ENCODE assay signal across 20 cellular contexts in the genomic region with DNA sequence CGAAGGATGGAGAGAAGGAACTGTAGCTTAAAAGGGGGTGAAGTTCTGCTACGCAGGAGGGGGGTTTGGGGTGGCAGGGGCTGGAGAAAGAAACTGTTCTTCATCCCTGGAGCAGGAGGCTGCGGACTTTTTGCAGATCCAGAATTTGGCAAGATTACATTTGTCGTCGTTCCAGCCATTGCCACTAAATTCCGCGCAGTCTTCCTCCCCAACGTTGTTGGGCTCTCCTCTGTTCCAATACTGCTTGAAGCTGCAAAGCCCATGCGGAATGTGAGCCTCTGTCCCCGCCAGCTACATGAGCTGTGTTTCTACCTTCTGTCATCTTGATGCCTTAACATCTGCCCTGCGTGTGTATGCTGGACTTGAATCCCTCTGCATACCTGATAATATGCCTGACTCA. TPM values are rescaled to one million over a fixed set of nuclear protein-coding genes. Genes with fewer than 3 reads are reported as not detected.
DNase-seq lines count a peak whose midpoint lies in the region; ATAC-seq, FAIRE-seq and TF ChIP-seq lines count a peak whose summit lies in the region.
"Had no signal": no experiment of that assay in that cellular context is flagged by ENCODE, and none has a peak within 500 bp of the region (broad histone marks: within the 10 kb centered on the region; RNA-seq: fewer than 3 reads in every experiment).

No MANE protein-coding gene starts in this region.

- H3K9me2 ChIP-seq in Karpas-422 (replicated peaks; ENCODE audit: insufficient read depth, low read length): no peaks in the 10 kb centered on the region

- H3K4me1 Mint-ChIP-seq in stimulated activated memory B cell treated with anti-CD40 and anti-IgM and Interleukin-4, amounts not matched to agents 10 μg/mL and 1 μg/mL and 100 μg/mL, for 72 hours: peaks cover 69% of the 10 kb centered on the region
- peaks cover 0 to 27% (median 7%) of the 10 kb centered on the region in 4 donors for H3K4me1 Mint-ChIP-seq in naive thymus-derived CD8-positive, alpha-beta T cell

- no peak overlapping the region for H2AFZ ChIP-seq in Karpas-422 (ENCODE audit: low read length)
- H2AFZ ChIP-seq: GM23338 had no signal

- no peaks in the 10 kb centered on the region for H4K20me1 ChIP-seq in Karpas-422 (ENCODE audit: insufficient read depth, low read depth, low read length)

- no peak for FAIRE-seq in kidney (lab: Jason Lieb, UNC)

- DNase-seq in DMS 273 treated with DMSO at 0.1 percent for 48 hours (lab: John Stamatoyannopoulos, UW) (peak; percentile 22), NCI-H82 treated with DMSO at 0.1 percent for 48 hours (lab: John Stamatoyannopoulos, UW; ENCODE audit: unreplicated experiment) (peak; percentile 30), kidney (peak; percentile 39), left ventricle myocardium inferior (no peak), Karpas-422 (no peak)
- DNase-seq in naive thymus-derived CD8-positive, alpha-beta T cell: no peak
- DNase-seq: Calu3; CD4-positive, alpha-beta memory T cell; GF-D8; KBM-7; NCI-H1048; NCI-H1436 treated with DMSO at 0.1 percent for 48 hours; NCI-H2081 treated with DMSO at 0.1 percent for 48 hours; NCI-H226; NCI-H526 treated with DMSO at 0.1 percent for 48 hours; NK-92 treated with Interleukin-12 subunit alpha and Interleukin-12 subunit beta, amount 100 ng/mL, for 24 hours had no signal

- no peak overlapping the region for H3K4me3 ChIP-seq in kidney (ENCODE audit: low read length in 2 of 2)
- no peak overlapping the region for H3K4me3 ChIP-seq in left ventricle myocardium inferior
- no peak overlapping the region for H3K4me3 ChIP-seq in Karpas-422 (ENCODE audit: low read length)
- H3K4me3 ChIP-seq: GM23338, SJSA1 had no signal

- H3K4me1 ChIP-seq in kidney (ENCODE audit: control insufficient read depth in 1 of 2, insufficient read depth in 1 of 2, low read depth in 1 of 2, low read length in 2 of 2): no peaks in the 10 kb centered on the region
- no peaks in the 10 kb centered on the region for H3K4me1 ChIP-seq in left ventricle myocardium inferior
- H3K4me1 ChIP-seq in Karpas-422 (ENCODE audit: low read length): peaks cover 19% of the 10 kb centered on the region
- H3K4me1 ChIP-seq: SJSA1 had no signal

- ATAC-seq in stimulated activated memory B cell treated with anti-CD40 and anti-IgM and Interleukin-4, amounts not matched to agents 10 μg/mL and 1 μg/mL and 100 μg/mL, for 72 hours: no peak
- ATAC-seq in naive thymus-derived CD8-positive, alpha-beta T cell: no peak
- ATAC-seq in HG03025 (IDR thresholded peaks at IDR 0.05; ENCODE audit: low FRiP score, unreplicated experiment): no peak
- ATAC-seq: GM23338 had no signal

- no peak overlapping the region for H3K4me3 Mint-ChIP-seq in stimulated activated memory B cell treated with anti-CD40 and anti-IgM and Interleukin-4, amounts not matched to agents 10 μg/mL and 1 μg/mL and 100 μg/mL, for 72 hours
- H3K4me3 Mint-ChIP-seq in naive thymus-derived CD8-positive, alpha-beta T cell: no peak overlapping the region
- H3K4me3 Mint-ChIP-seq: CD4-positive, alpha-beta memory T cell; GM23338 had no signal

- no peak overlapping the region for H3K27ac ChIP-seq in kidney (ENCODE audit: low read depth in 2 of 2, low read length in 2 of 2)
- no peak overlapping the region for H3K27ac ChIP-seq in left ventricle myocardium inferior (replicated peaks)
- no peak overlapping the region for H3K27ac ChIP-seq in Karpas-422 (ENCODE audit: low read length)
- H3K27ac ChIP-seq: SJSA1 had no signal

- no peak overlapping the region for H3K4me2 ChIP-seq in Karpas-422 (ENCODE audit: low read depth, low read length, poor library complexity, severe bottlenecking)
- H3K4me2 ChIP-seq: GM23338 had no signal

- H3K27me3 Mint-ChIP-seq in stimulated activated memory B cell treated with anti-CD40 and anti-IgM and Interleukin-4, amounts not matched to agents 10 μg/mL and 1 μg/mL and 100 μg/mL, for 72 hours: peaks cover 23% of the 10 kb centered on the region
- peaks cover 0 to 10% (median 2%) of the 10 kb centered on the region in 5 donors for H3K27me3 Mint-ChIP-seq in naive thymus-derived CD8-positive, alpha-beta T cell

- TF ChIP-seq CTCF in kidney (IDR thresholded peaks at IDR 0.05; ENCODE audit: borderline replicate concordance, extremely low read depth, insufficient read depth) (no peak), left ventricle myocardium inferior (IDR thresholded peaks at IDR 0.05; ENCODE audit: borderline replicate concordance) (no peak)

- H3K27ac Mint-ChIP-seq in stimulated activated memory B cell treated with anti-CD40 and anti-IgM and Interleukin-4, amounts not matched to agents 10 μg/mL and 1 μg/mL and 100 μg/mL, for 72 hours: peak overlapping the region; percentile 50
- H3K27ac Mint-ChIP-seq in naive thymus-derived CD8-positive, alpha-beta T cell: no peak overlapping the region
- H3K27ac Mint-ChIP-seq: CD4-positive, alpha-beta memory T cell; GM23338 had no signal

- no peaks in the 10 kb centered on the region for H3K9me3 ChIP-seq in kidney (ENCODE audit: control insufficient read depth in 1 of 2, low read length in 2 of 2)
- peaks cover under 1% of the 10 kb centered on the region for H3K9me3 ChIP-seq in left ventricle myocardium inferior (replicated peaks)
- H3K9me3 ChIP-seq in Karpas-422 (ENCODE audit: low read length): no peaks in the 10 kb centered on the region
- H3K9me3 ChIP-seq: SJSA1 had no signal

- peaks cover 5% of the 10 kb centered on the region for H3K9me3 Mint-ChIP-seq in stimulated activated memory B cell treated with anti-CD40 and anti-IgM and Interleukin-4, amounts not matched to agents 10 μg/mL and 1 μg/mL and 100 μg/mL, for 72 hours
- H3K9me3 Mint-ChIP-seq in naive thymus-derived CD8-positive, alpha-beta T cell: peaks cover 0 to 2% (median 0%) of the 10 kb centered on the region in 9 donors
- H3K9me3 Mint-ChIP-seq: CD4-positive, alpha-beta memory T cell; GM23338 had no signal

- no peak overlapping the region for H3K9ac ChIP-seq in kidney (ENCODE audit: low read length in 2 of 2)
- H3K9ac ChIP-seq in Karpas-422 (ENCODE audit: low read length): no peak overlapping the region

- intact Hi-C loops in kidney (cut with DNase I): no loop called here
- intact Hi-C loops in left ventricle myocardium inferior (cut with micrococcal nuclease): no loop called here

- H3K36me3 ChIP-seq in kidney (ENCODE audit: control insufficient read depth in 1 of 2, insufficient read depth in 2 of 2, low read length in 2 of 2) (no peaks in the 10 kb centered on the region), left ventricle myocardium inferior (no peaks in the 10 kb centered on the region), Karpas-422 (ENCODE audit: insufficient read depth, low read length) (no peaks in the 10 kb centered on the region)
- H3K36me3 ChIP-seq: SJSA1 had no signal

- H3K27me3 ChIP-seq in left ventricle myocardium inferior (ENCODE audit: low read depth) (peaks cover 47% of the 10 kb centered on the region), Karpas-422 (ENCODE audit: low read length) (no peaks in the 10 kb centered on the region)

- no peaks in the 10 kb centered on the region for H3K79me2 ChIP-seq in Karpas-422 (ENCODE audit: low read length)

- POLR2A ChIA-PET in naive thymus-derived CD8-positive, alpha-beta T cell (lab: Charles Lee): no interaction called here

- H3K36me3 Mint-ChIP-seq in stimulated activated memory B cell treated with anti-CD40 and anti-IgM and Interleukin-4, amounts not matched to agents 10 μg/mL and 1 μg/mL and 100 μg/mL, for 72 hours: no peaks in the 10 kb centered on the region
- H3K36me3 Mint-ChIP-seq in naive thymus-derived CD8-positive, alpha-beta T cell: no peaks in the 10 kb centered on the region
- H3K36me3 Mint-ChIP-seq: CD4-positive, alpha-beta memory T cell had no signal

RNA-seq across cellular contexts. Expression of a gene that starts 4.3 kb away (rescaled TPM):
- 11.7 TPM for total RNA-seq in kidney
- polyA plus RNA-seq in kidney (ENCODE audit: insufficient read depth, low read depth, low replicate concordance): 1.2 TPM
- under 1 TPM; 0.11 to 0.26 TPM for total RNA-seq in naive thymus-derived CD8-positive, alpha-beta T cell
- polyA plus RNA-seq in naive thymus-derived CD8-positive, alpha-beta T cell: not detected
- total RNA-seq in left ventricle myocardium inferior: 7.0 TPM
- not detected in 2 replicates for total RNA-seq in Karpas-422 (2014; rRNA removed; shearing (Covaris generic); ENCODE audit: low replicate concordance)
- total RNA-seq: Calu3, SJSA1 had no signal
- polyA plus RNA-seq: CD4-positive, alpha-beta memory T cell; GM23338 had no signal

RNA-seq across cellular contexts. Expression of a gene that starts 11.1 kb away (rescaled TPM):
- total RNA-seq in kidney (0.72 TPM), left ventricle myocardium inferior (0.71 TPM)
- polyA plus RNA-seq in kidney (ENCODE audit: insufficient read depth, low read depth, low replicate concordance): 1.1 TPM
- not detected for total RNA-seq in naive thymus-derived CD8-positive, alpha-beta T cell
- polyA plus RNA-seq in naive thymus-derived CD8-positive, alpha-beta T cell: not detected
- not detected in 2 replicates for total RNA-seq in Karpas-422 (2014; rRNA removed; shearing (Covaris generic); ENCODE audit: low replicate concordance)
- total RNA-seq: Calu3; CD4-positive, alpha-beta memory T cell; SJSA1 had no signal
- polyA plus RNA-seq: CD4-positive, alpha-beta memory T cell had no signal

RNA-seq across cellular contexts. Expression of a gene that starts 20.1 kb away (rescaled TPM):
- 0.54 TPM for total RNA-seq in kidney
- not detected for polyA plus RNA-seq in kidney (ENCODE audit: insufficient read depth, low read depth, low replicate concordance)
- not detected for total RNA-seq in naive thymus-derived CD8-positive, alpha-beta T cell
- polyA plus RNA-seq in naive thymus-derived CD8-positive, alpha-beta T cell: not detected
- not detected for total RNA-seq in left ventricle myocardium inferior
- not detected in 2 replicates for total RNA-seq in Karpas-422 (2014; rRNA removed; shearing (Covaris generic); ENCODE audit: low replicate concordance)
- total RNA-seq: Calu3; CD4-positive, alpha-beta memory T cell; GM23338; SJSA1 had no signal
- polyA plus RNA-seq: CD4-positive, alpha-beta memory T cell; GM23338 had no signal

RNA-seq across cellular contexts. Expression of a gene that starts 41.1 kb away (rescaled TPM):
- total RNA-seq in kidney (1.0 TPM), left ventricle myocardium inferior (0.30 TPM)
- not detected for polyA plus RNA-seq in kidney (ENCODE audit: insufficient read depth, low read depth, low replicate concordance)
- total RNA-seq in naive thymus-derived CD8-positive, alpha-beta T cell: 1 to 10 TPM; 1.7 to 2.3 TPM
- polyA plus RNA-seq in naive thymus-derived CD8-positive, alpha-beta T cell: under 1 TPM in 2 of 3 donors, not detected in 1; 0.23 to 0.38 TPM
- total RNA-seq in Karpas-422 (2014; rRNA removed; shearing (Covaris generic); ENCODE audit: low replicate concordance): 0.14 TPM in 1 of 2 replicates, not detected in the other
- total RNA-seq: Calu3; CD4-positive, alpha-beta memory T cell; GM23338; SJSA1 had no signal

Comparison
In these comparisons a context has a peak if more than half of its experiments do, and no peak if none do; other contexts are left out.
1. DNase-seq: peak in DMS 273 treated with DMSO at 0.1 percent for 48 hours (single experiment), NCI-H82 treated with DMSO at 0.1 percent for 48 hours (single experiment) and kidney (single experiment); none in naive thymus-derived CD8-positive, alpha-beta T cell (0 of 10), left ventricle myocardium inferior (single experiment) and Karpas-422 (single experiment).